1 cellular context compared by ENCODE assay signal in genomic region chr19:58477130-58477529, GRCh38.
TF ChIP-seq lines count a peak whose summit lies in the region.

No MANE protein-coding gene starts in this region.

TF ChIP-seq in HepG2, 621 proteins besides CTCF, POLR2A, EP300 and RAD21:
- TF ChIP-seq ETV6 (CRISPR knock-in tag; conservative IDR thresholded peaks at IDR 0.05) (no peak), PREB (CRISPR knock-in tag; IDR thresholded peaks at IDR 0.05) (no peak), AGO2 (optimal IDR thresholded peaks at IDR 0.05; ENCODE audit: low read depth, low read length) (peak; percentile 56), ARID3A (IDR thresholded peaks at IDR 0.05; ENCODE audit: low read depth, low read length) (no peak)
